ENCODE assay signal across 9 cellular contexts in genomic region chr3:111861396-111861795, GRCh38. TPM values are rescaled to one million over a fixed set of nuclear protein-coding genes. Genes with fewer than 3 reads are reported as not detected.
DNase-seq lines count a peak whose midpoint lies in the region; ATAC-seq and TF ChIP-seq lines count a peak whose summit lies in the region.
"Had no signal": no experiment of that assay in that cellular context is flagged by ENCODE, and none has a peak within 500 bp of the region (broad histone marks: within the 10 kb centered on the region; RNA-seq: fewer than 3 reads in every experiment).

No MANE protein-coding gene starts in this region.

- H3K4me3 ChIP-seq in ascending aorta (peak overlapping the region; percentile 89 to 93), liver (ENCODE audit: low read depth in 1 of 3, low read length in 3 of 3) (peak overlapping the region in 1 of 3 donors; percentile 91), transverse colon (peak overlapping the region in 3 of 4 donors; percentile 55 to 76 (median 63))

- no peak for TF ChIP-seq RAD21 in liver (IDR thresholded peaks at IDR 0.05)

- DNase-seq in activated naive CD4-positive, alpha-beta T cell treated with anti-CD3 and anti-CD28 coated beads, Interleukin-2, amount 10 ng/mL, durations not matched to agents 7 days and 5 days, result no peak
- no peak for DNase-seq in activated naive CD4-positive, alpha-beta T cell treated with Interleukin-2 at 50 U/mL for 16 hours
- DNase-seq in ascending aorta (ENCODE audit: low spot score in 2 of 2) (no peak), transverse colon (no peak), RKO (ENCODE audit: low spot score) (no peak), GM10266 (ENCODE audit: extremely low spot score) (no peak)
- DNase-seq: amygdala had no signal

- H3K4me1 ChIP-seq in ascending aorta (peaks cover 7 to 24% of the 10 kb centered on the region in 2 donors), liver (ENCODE audit: control insufficient read depth in 4 of 4, insufficient read depth in 4 of 4, low read length in 3 of 4) (peaks cover 2 to 61% (median 47%) of the 10 kb centered on the region in 4 donors), transverse colon (peaks cover 0 to 34% (median 16%) of the 10 kb centered on the region in 4 donors)

- WGBS in liver, result 44% methylated on average over 7 of the region's 7 CpGs
- 54 to 67% methylated on average over 4 to 7 of the region's 7 CpGs for WGBS in transverse colon (ENCODE audit: low coverage in 1 of 2), 2 donors

- peak overlapping the region; percentile 83 to 85 for H3K9ac ChIP-seq in liver (ENCODE audit: low read depth in 1 of 2, low read length in 2 of 2)

- CTCF ChIA-PET in activated naive CD4-positive, alpha-beta T cell treated with anti-CD3 and anti-CD28 coated beads, Interleukin-2, amount 10 ng/mL, durations not matched to agents 7 days and 5 days (lab: Charles Lee), result interaction anchor here (3.4 kb wide), 1 partner anchor 106 kb away, joined by 13 read pairs; no protein-coding TSS in a partner anchor

- H3K4me3 Mint-ChIP-seq in activated naive CD4-positive, alpha-beta T cell treated with anti-CD3 and anti-CD28 coated beads, Interleukin-2, amount 10 ng/mL, durations not matched to agents 7 days and 5 days, result peak overlapping the region; percentile 92

- no peaks in the 10 kb centered on the region for H3K36me3 ChIP-seq in ascending aorta
- peaks cover 0 to 4% (median 0%) of the 10 kb centered on the region in 4 donors for H3K36me3 ChIP-seq in liver (ENCODE audit: control insufficient read depth in 4 of 4, insufficient read depth in 3 of 4, low read depth in 1 of 4, low read length in 3 of 4)
- H3K36me3 ChIP-seq in transverse colon, result no peaks in the 10 kb centered on the region

- H3K36me3 Mint-ChIP-seq in activated naive CD4-positive, alpha-beta T cell treated with anti-CD3 and anti-CD28 coated beads, Interleukin-2, amount 10 ng/mL, durations not matched to agents 7 days and 5 days, result no peaks in the 10 kb centered on the region

- TF ChIP-seq EP300 in transverse colon (IDR thresholded peaks at IDR 0.05; ENCODE audit: low read depth), result no peak

- H3K27ac Mint-ChIP-seq in activated naive CD4-positive, alpha-beta T cell treated with anti-CD3 and anti-CD28 coated beads, Interleukin-2, amount 10 ng/mL, durations not matched to agents 7 days and 5 days, result no peak overlapping the region

- in situ Hi-C loops in transverse colon (cut with MboI; ENCODE audit: low pct_ligation_motif_present in 1 of 4, low pct_unique_long_range_greater_than_20kb in 1 of 4, low sequenced_read_pairs in 3 of 4), result loop anchor here in 1 of 4 donors (10.0 kb wide), 1 partner anchor 137 kb away; no protein-coding TSS in a partner anchor

- H3K4me1 Mint-ChIP-seq in activated naive CD4-positive, alpha-beta T cell treated with anti-CD3 and anti-CD28 coated beads, Interleukin-2, amount 10 ng/mL, durations not matched to agents 7 days and 5 days, result peaks cover 25% of the 10 kb centered on the region

- TF ChIP-seq POLR2A in transverse colon (IDR thresholded peaks at IDR 0.05), result no peak

- intact Hi-C loops in ascending aorta (cut with DNase I) (loop anchor here (2.0 to 10.0 kb wide), 6 partner anchors 61 to 473 kb away; partner anchors contain the start of genes C3orf52 and CD200), transverse colon (cut with DNase I; ENCODE audit: low total_unique reads) (loop anchor here (2.0 to 5.0 kb wide), 2 partner anchors 106 to 145 kb away; no protein-coding TSS in a partner anchor)

- no peak for TF ChIP-seq CTCF in ascending aorta (IDR thresholded peaks at IDR 0.05)
- no peak for TF ChIP-seq CTCF in liver (IDR thresholded peaks at IDR 0.05; ENCODE audit: low read depth, low read length, missing input control)
- no peak for TF ChIP-seq CTCF in transverse colon (IDR thresholded peaks at IDR 0.05)
- no peak for TF ChIP-seq CTCF in GM10266 (IDR thresholded peaks at IDR 0.05; ENCODE audit: control insufficient read depth, insufficient read depth, low read depth, missing control alignments)

- peaks cover 65% of the 10 kb centered on the region for H3K27me3 Mint-ChIP-seq in activated naive CD4-positive, alpha-beta T cell treated with anti-CD3 and anti-CD28 coated beads, Interleukin-2, amount 10 ng/mL, durations not matched to agents 7 days and 5 days

- no peaks in the 10 kb centered on the region for H3K9me3 Mint-ChIP-seq in activated naive CD4-positive, alpha-beta T cell treated with anti-CD3 and anti-CD28 coated beads, Interleukin-2, amount 10 ng/mL, durations not matched to agents 7 days and 5 days

- no peak for ATAC-seq in GM21723 (IDR thresholded peaks at IDR 0.05; ENCODE audit: unreplicated experiment)

- H3K27ac ChIP-seq in ascending aorta (peak overlapping the region; percentile 97), liver (ENCODE audit: low read depth in 1 of 2, low read length in 2 of 2) (peak overlapping the region; percentile 91 to 92), transverse colon (peak overlapping the region; percentile 88 to 92 (median 91))

- H3K27me3 ChIP-seq in ascending aorta (no peaks in the 10 kb centered on the region), liver (ENCODE audit: control insufficient read depth in 4 of 4, insufficient read depth in 4 of 4, low read length in 3 of 4) (no peaks in the 10 kb centered on the region), transverse colon (peaks cover 10% of the 10 kb centered on the region)

- H3K9me3 ChIP-seq in ascending aorta (no peaks in the 10 kb centered on the region), liver (ENCODE audit: control insufficient read depth in 4 of 4, low read length in 3 of 4) (no peaks in the 10 kb centered on the region), transverse colon (no peaks in the 10 kb centered on the region)

TF ChIP-seq in liver, 16 proteins besides CTCF, POLR2A, EP300 and RAD21:
- TF ChIP-seq SP1 (IDR thresholded peaks at IDR 0.05), result no peak
- no peak for TF ChIP-seq RXRA (IDR thresholded peaks at IDR 0.05)
- TF ChIP-seq NR2F2 (IDR thresholded peaks at IDR 0.05), result no peak
- no peak for TF ChIP-seq ATF3 (IDR thresholded peaks at IDR 0.05)
- TF ChIP-seq MAX (IDR thresholded peaks at IDR 0.05), result no peak
- TF ChIP-seq REST (IDR thresholded peaks at IDR 0.05), result no peak
- no peak for TF ChIP-seq FOXA2 (IDR thresholded peaks at IDR 0.05)
- TF ChIP-seq HNF4G (IDR thresholded peaks at IDR 0.05), result no peak
- no peak for TF ChIP-seq ZBTB33 (IDR thresholded peaks at IDR 0.05)
- no peak for TF ChIP-seq FOXA1 (IDR thresholded peaks at IDR 0.05)

RNA-seq across cellular contexts. Expression of gene PHLDB2, which starts 2.3 kb away (rescaled TPM):
- total RNA-seq in ascending aorta (58.6 TPM), liver (10 to 100 TPM; 22.6 to 42.9 TPM), transverse colon (10 to 100 TPM; 20.3 to 43.8 (median 24.5) TPM)
- 10 to 100 TPM in 1 of 2 donors, 1 to 10 TPM in 1; 9.7 to 21.9 TPM for polyA plus RNA-seq in liver
